14 cellular contexts compared by ENCODE assay signal in the genomic region with DNA sequence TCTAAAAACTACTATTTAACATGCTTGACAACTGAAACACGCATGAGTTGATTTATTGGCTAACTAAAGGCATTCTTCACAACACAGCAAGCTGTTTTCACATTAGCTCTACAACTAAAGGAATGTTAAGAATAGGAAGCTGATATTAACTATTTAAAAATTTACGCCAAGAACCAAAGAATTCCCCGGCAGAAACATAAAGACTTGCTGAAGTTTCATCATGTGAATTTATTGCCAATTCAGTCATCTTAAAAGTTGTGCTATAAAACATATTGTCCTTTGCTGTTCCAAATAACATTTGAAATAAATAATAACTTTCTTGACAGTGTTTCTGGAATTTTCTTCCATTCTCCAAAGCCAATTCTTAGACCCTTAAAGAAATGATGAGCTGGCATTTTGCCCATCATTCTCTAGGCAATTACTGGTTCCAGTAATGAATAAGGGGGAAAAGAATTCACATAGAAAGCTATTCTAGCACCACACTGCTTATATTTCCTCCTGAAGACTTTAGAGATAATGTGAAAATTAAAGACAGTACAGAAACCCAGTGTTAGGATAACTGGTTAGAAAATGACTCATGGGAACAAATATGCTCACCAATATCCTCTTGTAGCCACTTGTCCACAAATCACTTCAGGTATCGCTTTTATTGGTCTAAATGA.
DNase-seq lines count a peak whose midpoint lies in the region; ATAC-seq, FAIRE-seq and TF ChIP-seq lines count a peak whose summit lies in the region.
"Had no signal": no experiment of that assay in that cellular context is flagged by ENCODE, and none has a peak within 500 bp of the region (broad histone marks: within the 10 kb centered on the region; RNA-seq: fewer than 3 reads in every experiment).

No MANE protein-coding gene starts in this region.

- H3K9me3 Mint-ChIP-seq in nephron, result no peaks in the 10 kb centered on the region
- H3K9me3 Mint-ChIP-seq: activated B cell treated with CpG ODN at 0.5 μM for 24 hours; CD8-positive, alpha-beta T cell had no signal

- H3K36me3 Mint-ChIP-seq in nephron (ENCODE audit: low read depth), result no peaks in the 10 kb centered on the region
- H3K36me3 Mint-ChIP-seq: CD8-positive, alpha-beta T cell had no signal

- no peaks in the 10 kb centered on the region for H3K9me3 ChIP-seq in endothelial cell of umbilical vein (replicated peaks; ENCODE audit: control insufficient read depth, insufficient read depth, low read length)
- H3K9me3 ChIP-seq: body of pancreas, psoas muscle had no signal

- H3K9me1 ChIP-seq in endothelial cell of umbilical vein (replicated peaks; ENCODE audit: control insufficient read depth, extremely low read depth, insufficient read depth, low read length), result no peaks in the 10 kb centered on the region

- FAIRE-seq in RCC 7860 (lab: Jason Lieb, UNC) (peak; percentile 80), endothelial cell of umbilical vein (lab: Jason Lieb, UNC) (peak; percentile 79)
- FAIRE-seq: endometrium had no signal

- CTCF ChIA-PET in endothelial cell of umbilical vein (lab: Charles Lee), result interaction anchor here (0.9 to 1.3 kb wide), 12 partner anchors 8 to 151 kb away, joined by 3 to 5 read pairs (median 3); no protein-coding TSS in a partner anchor

- no peak overlapping the region for H2AFZ ChIP-seq in endothelial cell of umbilical vein (ENCODE audit: low read depth, low read length)

- POLR2A ChIA-PET in endothelial cell of umbilical vein (lab: Charles Lee), result no interaction called here

- H3K27me3 Mint-ChIP-seq in nephron (ENCODE audit: low read depth), result no peaks in the 10 kb centered on the region

- no peaks in the 10 kb centered on the region for H3K79me2 ChIP-seq in endothelial cell of umbilical vein (ENCODE audit: control insufficient read depth, insufficient read depth, low read length)

- H3K4me2 ChIP-seq in endothelial cell of umbilical vein (ENCODE audit: insufficient read depth, low read length), result peak overlapping the region; percentile 31

- no peaks in the 10 kb centered on the region for H3K36me3 ChIP-seq in endothelial cell of umbilical vein (ENCODE audit: control insufficient read depth in 2 of 2, extremely low read depth in 1 of 2, insufficient read depth in 2 of 2, low read length in 2 of 2)

- H3K4me1 Mint-ChIP-seq in nephron, result peaks cover 50% of the 10 kb centered on the region
- H3K4me1 Mint-ChIP-seq: activated B cell treated with CpG ODN at 0.5 μM for 24 hours had no signal

- peak overlapping the region; percentile 78 for H3K27ac ChIP-seq in endothelial cell of umbilical vein (ENCODE audit: insufficient read depth, low read depth, low read length)
- H3K27ac ChIP-seq: psoas muscle had no signal

- peak overlapping the region; percentile 27 for H3K9ac ChIP-seq in endothelial cell of umbilical vein (replicated peaks; ENCODE audit: extremely low read depth, insufficient read depth, low read length)

- no TSS peak for BruUV-seq in endothelial cell of umbilical vein (replicated peaks; lab: Mats Ljungman, UMichigan)

- DNase-seq in ELR (ENCODE audit: low read depth), result peak; percentile 54
- peak; percentile 22 for DNase-seq in RCC 7860 (ENCODE audit: low spot score)
- DNase-seq in endothelial cell of umbilical vein (ENCODE audit: low read depth, low spot score), result peak; percentile 68
- DNase-seq in activated CD4-positive, CD25-positive, alpha-beta regulatory T cell (lab: John Stamatoyannopoulos, UW), result no peak
- no peak for DNase-seq in T1000 (lab: John Stamatoyannopoulos, UW)
- DNase-seq in hypothalamus (lab: John Stamatoyannopoulos, UW), result no peak
- DNase-seq: activated B cell treated with CpG ODN at 0.5 μM for 24 hours; body of pancreas; CD8-positive, alpha-beta T cell; NCI-H146; psoas muscle had no signal

- H3K4me3 ChIP-seq in endothelial cell of umbilical vein (replicated peaks in 1 of 3; ENCODE audit: insufficient read depth in 1 of 3, low read depth in 1 of 3, low read length in 3 of 3), result no peak overlapping the region
- H3K4me3 ChIP-seq: body of pancreas, psoas muscle had no signal

- H3K4me1 ChIP-seq in endothelial cell of umbilical vein (ENCODE audit: control insufficient read depth, extremely low read depth, insufficient read depth, low read length), result peaks cover 32% of the 10 kb centered on the region

- intact Hi-C loops in endothelial cell of umbilical vein (cut with micrococcal nuclease), result loop anchor here (5.0 kb wide), 2 partner anchors 50 to 1250 kb away; a partner anchor contains a TSS

- H3K4me3 Mint-ChIP-seq in nephron, result no peak overlapping the region
- H3K4me3 Mint-ChIP-seq: activated B cell treated with CpG ODN at 0.5 μM for 24 hours; CD8-positive, alpha-beta T cell had no signal

- no peak for ATAC-seq in activated CD4-positive, CD25-positive, alpha-beta regulatory T cell treated with anti-CD3 and anti-CD28 coated beads, Interleukin-2, amount 50 U/mL, for 24 hours
- ATAC-seq: body of pancreas; CD8-positive, alpha-beta T cell; psoas muscle had no signal

- H3K27me3 ChIP-seq in endothelial cell of umbilical vein (ENCODE audit: control insufficient read depth in 2 of 2, insufficient read depth in 2 of 2, low read length in 2 of 2), result no peaks in the 10 kb centered on the region
- H3K27me3 ChIP-seq: body of pancreas had no signal

- H3K27ac Mint-ChIP-seq in nephron, result peak overlapping the region; percentile 45 to 76 (median 65)
- H3K27ac Mint-ChIP-seq: activated B cell treated with CpG ODN at 0.5 μM for 24 hours; CD8-positive, alpha-beta T cell had no signal

- H4K20me1 ChIP-seq in endothelial cell of umbilical vein (replicated peaks; ENCODE audit: control insufficient read depth, extremely low read depth, insufficient read depth, low read length), result no peaks in the 10 kb centered on the region

- TF ChIP-seq POLR2A in endothelial cell of umbilical vein (IDR thresholded peaks at IDR 0.05; ENCODE audit: low read depth, low read length), result no peak

- TF ChIP-seq CTCF in endothelial cell of umbilical vein (IDR thresholded peaks at IDR 0.05; ENCODE audit: extremely low read depth in 1 of 2, insufficient read depth in 1 of 2, low read depth in 1 of 2, low read length in 2 of 2) (no peak), nephron (IDR thresholded peaks at IDR 0.05; ENCODE audit: unreplicated experiment in 3 of 3) (no peak)

- dilution Hi-C loops in endothelial cell of umbilical vein (cut with MboI; ENCODE audit: extremely low pct_ligation_motif_present, low sequenced_read_pairs), result no loop called here

TF ChIP-seq in endothelial cell of umbilical vein, 7 proteins besides CTCF, POLR2A, EP300 and RAD21:
- TF ChIP-seq JUN (IDR thresholded peaks at IDR 0.05; ENCODE audit: borderline replicate concordance, insufficient read depth, insufficient read length, low read depth) (no peak), MYC (IDR thresholded peaks at IDR 0.05; ENCODE audit: low read depth, low read length) (no peak), FOS (IDR thresholded peaks at IDR 0.05; ENCODE audit: borderline replicate concordance, insufficient read depth, low read length) (peak; percentile 60), POLR2AphosphoS5 (IDR thresholded peaks at IDR 0.05; ENCODE audit: insufficient read depth, low read depth, low read length) (no peak)
TF ChIP-seq in endothelial cell of umbilical vein: peak in this region for 1.

Comparison
In these comparisons a context has a peak if more than half of its experiments do, and no peak if none do; other contexts are left out.
1. DNase-seq: peak in ELR (single experiment), RCC 7860 (single experiment) and endothelial cell of umbilical vein (single experiment); none in activated CD4-positive, CD25-positive, alpha-beta regulatory T cell (0 of 4), T1000 (single experiment) and hypothalamus (0 of 51).